In the genomic region with DNA sequence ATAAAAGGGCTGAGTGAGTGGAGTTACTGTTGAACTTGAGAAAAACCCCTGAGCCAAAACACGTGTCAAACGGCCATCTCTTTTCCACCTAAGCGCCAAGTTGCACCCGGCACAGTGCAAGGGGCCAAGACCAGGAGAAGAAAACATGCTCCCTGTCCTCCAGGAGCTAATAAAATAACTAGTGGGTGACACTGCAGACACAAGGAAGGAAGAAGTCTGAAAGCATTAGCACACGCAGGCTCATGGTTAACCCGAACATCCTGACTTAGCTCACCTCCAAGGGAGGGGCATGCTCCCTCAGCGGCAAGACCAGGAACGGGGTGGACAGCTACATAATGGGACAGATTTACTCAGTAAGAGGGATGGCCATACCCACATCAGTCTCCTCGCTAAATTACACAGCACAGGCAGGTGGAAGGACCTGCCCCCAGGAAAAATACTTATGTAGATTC, we compare ENCODE assay signal across 10 cellular contexts.
DNase-seq lines count a peak whose midpoint lies in the region; ATAC-seq lines count a peak whose summit lies in the region.
"Had no signal": no experiment of that assay in that cellular context is flagged by ENCODE, and none has a peak within 500 bp of the region (broad histone marks: within the 10 kb centered on the region; RNA-seq: fewer than 3 reads in every experiment).

No MANE protein-coding gene starts in this region.

- no peaks in the 10 kb centered on the region for H3K27me3 Mint-ChIP-seq in CD4-positive, CD25-positive, alpha-beta regulatory T cell
- no peaks in the 10 kb centered on the region for H3K27me3 Mint-ChIP-seq in activated naive CD4-positive, alpha-beta T cell treated with anti-CD3 and anti-CD28 coated beads, Interleukin-2, amount 10 ng/mL, durations not matched to agents 7 days and 5 days
- H3K27me3 Mint-ChIP-seq in natural killer cell treated with Interleukin-12 subunit alpha and Interleukin-12 subunit beta and Interleukin-15 and Interleukin-18, amount 100 ng/mL, for 72 hours = no peaks in the 10 kb centered on the region

- H3K27ac ChIP-seq in CD4-positive, CD25-positive, alpha-beta regulatory T cell (ENCODE audit: insufficient read depth, low read length, poor library complexity, severe bottlenecking) = peak overlapping the region; percentile 76

- DNase-seq in CD4-positive, CD25-positive, alpha-beta regulatory T cell = peak in 1 of 3 donors; percentile 56
- DNase-seq in activated naive CD4-positive, alpha-beta T cell treated with anti-CD3 and anti-CD28 coated beads, Interleukin-2, amount 10 ng/mL, durations not matched to agents 7 days and 5 days = peak; percentile 36
- no peak for DNase-seq in natural killer cell treated with Interleukin-12 subunit alpha and Interleukin-12 subunit beta and Interleukin-15 and Interleukin-18, amount 100 ng/mL, for 72 hours (ENCODE audit: low spot score)
- DNase-seq in DMS53 treated with DMSO at 0.1 percent for 48 hours (lab: John Stamatoyannopoulos, UW; ENCODE audit: unreplicated experiment) (no peak), iPS-NIHi7 (ENCODE audit: extremely low spot score) (no peak), OCI-M1 (lab: John Stamatoyannopoulos, UW) (no peak)
- DNase-seq: effector CD4-positive, alpha-beta T cell; SHP77 treated with DMSO at 0.1 percent for 48 hours had no signal

- peak; percentile 43 to 49 for ATAC-seq in CD4-positive, CD25-positive, alpha-beta regulatory T cell (ENCODE audit: low read depth in 2 of 2)
- ATAC-seq in HG02610 (IDR thresholded peaks at IDR 0.05; ENCODE audit: unreplicated experiment) (peak; percentile 26), GM19328 (IDR thresholded peaks at IDR 0.05; ENCODE audit: unreplicated experiment) (no peak)
- ATAC-seq in natural killer cell treated with Interleukin-12 subunit alpha and Interleukin-12 subunit beta and Interleukin-15 and Interleukin-18, amount 100 ng/mL, for 72 hours = peak; percentile 52 to 55

- peak overlapping the region; percentile 77 for H3K4me3 ChIP-seq in CD4-positive, CD25-positive, alpha-beta regulatory T cell (ENCODE audit: low read depth, low read length)

- H3K27ac Mint-ChIP-seq in CD4-positive, CD25-positive, alpha-beta regulatory T cell = peak overlapping the region; percentile 94 to 97 (median 95)
- peak overlapping the region; percentile 93 for H3K27ac Mint-ChIP-seq in activated naive CD4-positive, alpha-beta T cell treated with anti-CD3 and anti-CD28 coated beads, Interleukin-2, amount 10 ng/mL, durations not matched to agents 7 days and 5 days
- peak overlapping the region; percentile 92 to 94 for H3K27ac Mint-ChIP-seq in natural killer cell treated with Interleukin-12 subunit alpha and Interleukin-12 subunit beta and Interleukin-15 and Interleukin-18, amount 100 ng/mL, for 72 hours

- CTCF ChIA-PET in activated naive CD4-positive, alpha-beta T cell treated with anti-CD3 and anti-CD28 coated beads, Interleukin-2, amount 10 ng/mL, durations not matched to agents 7 days and 5 days (lab: Charles Lee) = interaction anchor here (0.8 to 1.5 kb wide), 4 partner anchors 9 to 309 kb away, joined by 3 to 7 read pairs (median 4); no protein-coding TSS in a partner anchor

- no peaks in the 10 kb centered on the region for H3K9me3 ChIP-seq in CD4-positive, CD25-positive, alpha-beta regulatory T cell (ENCODE audit: control insufficient read depth in 2 of 2, low read length in 2 of 2)

- peaks cover 100% of the 10 kb centered on the region for H3K4me1 ChIP-seq in CD4-positive, CD25-positive, alpha-beta regulatory T cell (ENCODE audit: control insufficient read depth, insufficient read depth, low read length, poor library complexity, severe bottlenecking)

- H3K36me3 ChIP-seq in CD4-positive, CD25-positive, alpha-beta regulatory T cell (ENCODE audit: control insufficient read depth, insufficient read depth, low read length) = no peaks in the 10 kb centered on the region

- peaks cover 20% of the 10 kb centered on the region for H3K36me3 Mint-ChIP-seq in CD4-positive, CD25-positive, alpha-beta regulatory T cell
- H3K36me3 Mint-ChIP-seq in activated naive CD4-positive, alpha-beta T cell treated with anti-CD3 and anti-CD28 coated beads, Interleukin-2, amount 10 ng/mL, durations not matched to agents 7 days and 5 days = peaks cover 54% of the 10 kb centered on the region
- H3K36me3 Mint-ChIP-seq in natural killer cell treated with Interleukin-12 subunit alpha and Interleukin-12 subunit beta and Interleukin-15 and Interleukin-18, amount 100 ng/mL, for 72 hours = no peaks in the 10 kb centered on the region

- no peaks in the 10 kb centered on the region for H3K27me3 ChIP-seq in CD4-positive, CD25-positive, alpha-beta regulatory T cell (ENCODE audit: control insufficient read depth, insufficient read depth, low read length)

- H3K9me3 Mint-ChIP-seq in CD4-positive, CD25-positive, alpha-beta regulatory T cell = peaks cover 0 to 1% (median 0%) of the 10 kb centered on the region in 7 donors
- H3K9me3 Mint-ChIP-seq in activated naive CD4-positive, alpha-beta T cell treated with anti-CD3 and anti-CD28 coated beads, Interleukin-2, amount 10 ng/mL, durations not matched to agents 7 days and 5 days = no peaks in the 10 kb centered on the region
- H3K9me3 Mint-ChIP-seq in natural killer cell treated with Interleukin-12 subunit alpha and Interleukin-12 subunit beta and Interleukin-15 and Interleukin-18, amount 100 ng/mL, for 72 hours = no peaks in the 10 kb centered on the region

- H3K4me3 Mint-ChIP-seq in CD4-positive, CD25-positive, alpha-beta regulatory T cell = peak overlapping the region; percentile 42 to 93 (median 87)
- peak overlapping the region; percentile 65 for H3K4me3 Mint-ChIP-seq in activated naive CD4-positive, alpha-beta T cell treated with anti-CD3 and anti-CD28 coated beads, Interleukin-2, amount 10 ng/mL, durations not matched to agents 7 days and 5 days
- peak overlapping the region; percentile 94 for H3K4me3 Mint-ChIP-seq in natural killer cell treated with Interleukin-12 subunit alpha and Interleukin-12 subunit beta and Interleukin-15 and Interleukin-18, amount 100 ng/mL, for 72 hours

- peaks cover 50 to 95% (median 82%) of the 10 kb centered on the region in 4 donors for H3K4me1 Mint-ChIP-seq in CD4-positive, CD25-positive, alpha-beta regulatory T cell
- peaks cover 94% of the 10 kb centered on the region for H3K4me1 Mint-ChIP-seq in activated naive CD4-positive, alpha-beta T cell treated with anti-CD3 and anti-CD28 coated beads, Interleukin-2, amount 10 ng/mL, durations not matched to agents 7 days and 5 days
- H3K4me1 Mint-ChIP-seq in natural killer cell treated with Interleukin-12 subunit alpha and Interleukin-12 subunit beta and Interleukin-15 and Interleukin-18, amount 100 ng/mL, for 72 hours (ENCODE audit: low read depth in 2 of 2) = peaks cover 78 to 87% of the 10 kb centered on the region in 2 donors
